8 cellular contexts compared by ENCODE assay signal in genomic region chr3:53554559-53555511, GRCh38.
A peak's percentile ranks its signal among the peaks of the same experiment; 100 is the strongest.
DNase-seq lines count a peak whose midpoint lies in the region; ATAC-seq lines count a peak whose summit lies in the region.
"Had no signal": no experiment of that assay in that cellular context is flagged by ENCODE, and none has a peak within 500 bp of the region (broad histone marks: within the 10 kb centered on the region; RNA-seq: fewer than 3 reads in every experiment).

No MANE protein-coding gene starts in this region.

- peaks cover 2 to 12% (median 11%) of the 10 kb centered on the region in 3 donors for H3K27me3 Mint-ChIP-seq in immature natural killer cell (ENCODE audit: low read depth in 3 of 3)

- H3K4me1 Mint-ChIP-seq in immature natural killer cell: peaks cover 0 to 5% of the 10 kb centered on the region in 2 donors

- no peak overlapping the region for H3K4me3 Mint-ChIP-seq in immature natural killer cell
- H3K4me3 Mint-ChIP-seq: activated naive CD8-positive, alpha-beta T cell had no signal

- no peaks in the 10 kb centered on the region for H3K9me3 Mint-ChIP-seq in immature natural killer cell

- H3K36me3 Mint-ChIP-seq in immature natural killer cell: no peaks in the 10 kb centered on the region
- H3K36me3 Mint-ChIP-seq: activated naive CD8-positive, alpha-beta T cell had no signal

- in situ Hi-C loops in KBM-7 (cut with MboI; ENCODE audit: low pct_unique_long_range_greater_than_20kb, low sequenced_read_pairs): no loop called here

- ATAC-seq in GM19023 (IDR thresholded peaks at IDR 0.05; ENCODE audit: unreplicated experiment) (peak; percentile 89), GM21576 (IDR thresholded peaks at IDR 0.05; ENCODE audit: unreplicated experiment) (peak; percentile 81), HG03432 (IDR thresholded peaks at IDR 0.05; ENCODE audit: unreplicated experiment) (peak; percentile 87)

- DNase-seq in stimulated activated CD4-positive, alpha-beta T cell treated with anti-CD3 and anti-CD28 coated beads, Interleukin-2, amount 100 ng/mL, for 24 hours: peak; percentile 31 to 40
- DNase-seq in GM03348 (ENCODE audit: low spot score) (no peak), immature natural killer cell (no peak), KBM-7 (no peak)

- H3K27ac Mint-ChIP-seq in immature natural killer cell: no peak overlapping the region
- H3K27ac Mint-ChIP-seq: activated naive CD8-positive, alpha-beta T cell had no signal

Comparison
In these comparisons a context has a peak if more than half of its experiments do, and no peak if none do; other contexts are left out.
1. DNase-seq: peak in stimulated activated CD4-positive, alpha-beta T cell treated with anti-CD3 and anti-CD28 coated beads, Interleukin-2, amount 100 ng/mL, for 24 hours (2 of 2); none in GM03348 (single experiment), immature natural killer cell (0 of 3) and KBM-7 (single experiment).
2. Peak in every context shown above with its lines, with median percentiles within 50 percentile points of each other: ATAC-seq.